In the genomic region with DNA sequence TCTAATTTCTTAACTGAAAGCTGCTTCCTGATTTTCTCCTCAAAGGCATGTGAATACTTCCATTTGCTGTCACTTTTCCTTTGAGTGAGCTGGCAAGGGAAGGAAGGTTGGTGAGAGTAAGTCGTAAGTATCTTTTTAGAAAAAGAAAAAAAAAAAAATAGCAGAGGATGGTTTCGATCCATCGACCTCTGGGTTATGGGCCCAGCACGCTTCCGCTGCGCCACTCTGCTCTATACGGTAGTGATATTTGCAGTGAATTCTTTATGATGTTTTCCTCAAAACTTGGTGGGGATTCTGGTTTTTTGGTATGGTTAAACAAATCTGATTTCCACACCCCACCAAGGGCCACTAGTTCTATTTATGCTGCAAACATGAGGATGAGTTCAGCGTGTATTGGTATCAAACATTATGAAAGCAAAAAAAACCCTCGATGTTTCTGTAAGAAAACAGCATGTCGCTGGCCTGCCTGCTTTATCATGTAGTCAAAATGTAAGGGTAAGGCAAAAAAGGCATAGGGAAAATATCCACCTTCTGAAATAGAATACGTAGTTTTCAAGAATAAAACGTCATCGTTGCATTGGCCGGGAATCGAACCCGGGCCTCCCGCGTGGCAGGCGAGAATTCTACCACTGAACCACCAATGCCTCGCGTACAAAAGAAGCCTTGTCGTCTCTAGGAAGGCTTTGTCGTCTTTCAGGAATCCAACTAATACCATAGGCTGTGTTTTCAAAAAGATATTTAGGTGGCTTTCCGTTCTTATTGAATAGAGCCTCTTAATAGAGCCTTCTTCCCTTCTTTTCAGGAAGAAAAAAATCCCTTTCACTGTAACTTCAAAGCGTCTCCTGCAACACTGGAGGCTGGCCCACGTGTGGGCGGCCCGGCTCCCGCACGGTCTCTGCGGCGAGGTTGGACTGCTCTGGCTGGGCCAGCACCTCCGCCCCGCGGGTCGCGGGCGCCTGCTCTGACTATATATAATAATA, we compare ENCODE assay signal across 8 cellular contexts. TPM values are rescaled to one million over a fixed set of nuclear protein-coding genes. Genes with fewer than 3 reads are reported as not detected.
DNase-seq lines count a peak whose midpoint lies in the region; ATAC-seq and TF ChIP-seq lines count a peak whose summit lies in the region.

No MANE protein-coding gene starts in this region.

- ATAC-seq in GM19035 (IDR thresholded peaks at IDR 0.05; ENCODE audit: unreplicated experiment): peak; percentile 83
- peak; percentile 81 for ATAC-seq in HG03354 (IDR thresholded peaks at IDR 0.05; ENCODE audit: poor library complexity, severe bottlenecking, unreplicated experiment)

- H3K4me3 ChIP-seq in dorsolateral prefrontal cortex (peak overlapping the region; percentile 51 to 86 (median 71)), lower leg skin (ENCODE audit: low read depth, poor library complexity, severe bottlenecking) (peak overlapping the region; percentile 4)

- TF ChIP-seq CTCF in dorsolateral prefrontal cortex (IDR thresholded peaks at IDR 0.05 in 54 of 56, conservative IDR thresholded peaks at IDR 0.05 in 2 of 56; ENCODE audit: low read depth in 1 of 56, partially characterized antibody in 56 of 56) (peak in 19 of 56 donors; percentile 6 to 39 (median 15)), lower leg skin (IDR thresholded peaks at IDR 0.05) (no peak)

- no peak for TF ChIP-seq POLR2A in lower leg skin (IDR thresholded peaks at IDR 0.05)

- peak overlapping the region; percentile 58 to 98 (median 91) for H3K27ac ChIP-seq in dorsolateral prefrontal cortex

- intact Hi-C loops in dorsolateral prefrontal cortex (cut with DNase I): loop anchor here (2.0 to 5.0 kb wide), 4 partner anchors 150 to 726 kb away; a partner anchor contains a TSS
- intact Hi-C loops in lower leg skin (cut with DNase I; ENCODE audit: low total_unique reads): no loop called here

- H3K27me3 ChIP-seq in dorsolateral prefrontal cortex: no peaks in the 10 kb centered on the region

- WGBS in lower leg skin, 2 donors: 1 to 18% methylated on average over 38 of the region's 38 CpGs

- DNase-seq in AG20443 (ENCODE audit: low spot score): peak; percentile 74
- DNase-seq in NCI-H524 (lab: John Stamatoyannopoulos, UW): peak; percentile 76 to 83
- peak; percentile 88 to 89 for DNase-seq in activated CD4-positive, alpha-beta T cell treated with anti-CD3 and anti-CD28 coated beads, Interleukin-2, amount 50 U/mL, for 48 hours
- DNase-seq in dorsolateral prefrontal cortex: peak; percentile 74 to 92 (median 84)
- DNase-seq in lower leg skin (ENCODE audit: low spot score in 2 of 2): peak; percentile 92 to 97
- DNase-seq in stimulated activated CD4-positive, alpha-beta T cell treated with anti-CD3 and anti-CD28 coated beads, Interleukin-4, amount 100 ng/mL, for 48 hours (ENCODE audit: low read depth in 2 of 2): peak; percentile 73 to 89

RNA-seq across cellular contexts. Expression of a gene that starts 9.6 kb away (rescaled TPM):
- not detected for total RNA-seq in dorsolateral prefrontal cortex
- not detected for total RNA-seq in lower leg skin

RNA-seq across cellular contexts. Expression of a gene that starts 54.4 kb away (rescaled TPM):
- total RNA-seq in dorsolateral prefrontal cortex (not detected), lower leg skin (not detected)

Comparison
In these comparisons a context has a peak if more than half of its experiments do, and no peak if none do; other contexts are left out.
1. Peak in every context shown above with its lines: DNase-seq, ATAC-seq, H3K4me3 ChIP-seq and H3K27ac ChIP-seq.